Comparison of ENCODE assay signal across 8 cellular contexts in genomic region chr1:12617901-12618660, GRCh38. TPM values are rescaled to one million over a fixed set of nuclear protein-coding genes. Genes with fewer than 3 reads are reported as not detected.
DNase-seq lines count a peak whose midpoint lies in the region; ATAC-seq and TF ChIP-seq lines count a peak whose summit lies in the region.

Gene DHRS3 (minus strand): TSS chr1:12618210. CDS start chr1:12617348, 862 bp downstream.

- CTCF ChIA-PET in HCT116 (lab: Charles Lee), result interaction anchor here (0.9 to 5.2 kb wide), 10 partner anchors 16 to 494 kb away, joined by 3 to 42 read pairs (median 7); no protein-coding TSS in a partner anchor

- peak; percentile 64 for ATAC-seq in HCT116

- BruUV-seq in HCT116 (replicated peaks; lab: Mats Ljungman, UMichigan), result no TSS peak

- peaks cover 11% of the 10 kb centered on the region for H3K27me3 Mint-ChIP-seq in endothelial cell (ENCODE audit: unreplicated experiment)

- no peaks in the 10 kb centered on the region for H3K9me3 Mint-ChIP-seq in endothelial cell (ENCODE audit: unreplicated experiment)

- peak within 1 kb of the TSS in 9 of 11 experiments; percentile 44 to 73 (median 63); a peak in 19 of 22 replicates for H3K27ac ChIP-seq in BLaER1 treated with 17β-estradiol and CSF1 and Interleukin-3, amounts not matched to agents 10 nM and 100 nM
- H3K27ac ChIP-seq in HCT116 (ENCODE audit: low read depth, low read length) (peak within 1 kb of the TSS; percentile 97), mesodermal cell (ENCODE audit: low read depth, low read length, severe bottlenecking) (peak within 1 kb of the TSS; percentile 90)

- H3K9me2 ChIP-seq in HCT116 (ENCODE audit: insufficient read depth), result no peaks in the 10 kb centered on the region

- no peaks in the 10 kb centered on the region for H3K36me3 ChIP-seq in BLaER1 treated with 17β-estradiol and CSF1 and Interleukin-3, amounts not matched to agents 10 nM and 100 nM
- H3K36me3 ChIP-seq in HCT116 (ENCODE audit: control insufficient read depth in 1 of 2, insufficient read depth in 2 of 2, low read length in 2 of 2) (no peaks in the 10 kb centered on the region), mesodermal cell (ENCODE audit: control insufficient read depth, insufficient read depth, low read length) (no peaks in the 10 kb centered on the region)

- peak; percentile 61 for DNase-seq in HCT116 (ENCODE audit: low read depth, low spot score)
- DNase-seq in NCI-H82 (lab: John Stamatoyannopoulos, UW), result peak; percentile 83
- peak; percentile 68 for DNase-seq in activated T-cell treated with anti-CD3 and anti-CD28 coated beads for 24 hours (ENCODE audit: low read depth)
- peak; percentile 74 for DNase-seq in endothelial cell (ENCODE audit: low spot score)
- peak; percentile 65 to 68 for DNase-seq in stimulated activated CD8-positive, alpha-beta memory T cell treated with anti-CD3 and anti-CD28 coated beads, Interleukin-2, amount 100 ng/mL, for 48 hours (ENCODE audit: low read depth in 2 of 2)
- no peak for DNase-seq in SK-N-DZ (ENCODE audit: low spot score)

- H3K4me1 Mint-ChIP-seq in endothelial cell (ENCODE audit: unreplicated experiment), result peaks cover 29% of the 10 kb centered on the region

- TF ChIP-seq CTCF in HCT116 (IDR thresholded peaks at IDR 0.05 in 2 of 3, conservative IDR thresholded peaks at IDR 0.05 in 1 of 3; ENCODE audit: borderline replicate concordance in 1 of 3, insufficient read depth in 1 of 3, low read depth in 2 of 3, low read length in 2 of 3) (no peak), endothelial cell (IDR thresholded peaks at IDR 0.05; ENCODE audit: unreplicated experiment) (no peak)

- no peaks in the 10 kb centered on the region for H3K36me3 Mint-ChIP-seq in endothelial cell (ENCODE audit: low read depth, unreplicated experiment)

- intact Hi-C loops in HCT116 (cut with micrococcal nuclease), result loop anchor here (2.0 kb wide), 2 partner anchors 79 to 139 kb away; no protein-coding TSS in a partner anchor

- peak within 1 kb of the TSS; percentile 95 to 99 (median 98) for H3K4me2 ChIP-seq in BLaER1 treated with 17β-estradiol and CSF1 and Interleukin-3, amounts not matched to agents 10 nM and 100 nM
- peak within 1 kb of the TSS; percentile 92 for H3K4me2 ChIP-seq in HCT116 (ENCODE audit: low read length)

- H3K79me2 ChIP-seq in HCT116 (ENCODE audit: insufficient read depth, low read length), result peaks cover 44% of the 10 kb centered on the region

- 0% methylated on average over 38 to 48 of the region's 69 CpGs for WGBS in mesodermal cell (ENCODE audit: insufficient coverage in 2 of 2), 2 experiments

- no peaks in the 10 kb centered on the region for H3K9me3 ChIP-seq in BLaER1 treated with 17β-estradiol and CSF1 and Interleukin-3, amounts not matched to agents 10 nM and 100 nM (replicated peaks in 1 of 11)
- no peaks in the 10 kb centered on the region for H3K9me3 ChIP-seq in HCT116 (ENCODE audit: control insufficient read depth in 1 of 2, insufficient read depth in 1 of 2, low read depth in 1 of 2, low read length in 2 of 2)
- no peaks in the 10 kb centered on the region for H3K9me3 ChIP-seq in mesodermal cell (ENCODE audit: control insufficient read depth, low read length)

- POLR2A ChIA-PET in HCT116 (lab: Charles Lee), result interaction anchor here (0.6 to 3.1 kb wide), 13 partner anchors 8 to 194 kb away, joined by 3 to 12 read pairs (median 3); no protein-coding TSS in a partner anchor

- peak within 1 kb of the TSS; percentile 72 for H3K27ac Mint-ChIP-seq in endothelial cell (ENCODE audit: unreplicated experiment)

- peaks cover 25 to 57% (median 49%) of the 10 kb centered on the region in 11 experiments for H3K27me3 ChIP-seq in BLaER1 treated with 17β-estradiol and CSF1 and Interleukin-3, amounts not matched to agents 10 nM and 100 nM
- no peaks in the 10 kb centered on the region for H3K27me3 ChIP-seq in HCT116 (ENCODE audit: insufficient read depth, low read length)

- no peak for TF ChIP-seq RAD21 in HCT116 (IDR thresholded peaks at IDR 0.05; ENCODE audit: low read depth)

- peak within 1 kb of the TSS; percentile 63 to 77 (median 68) for H3K4me3 ChIP-seq in BLaER1 treated with 17β-estradiol and CSF1 and Interleukin-3, amounts not matched to agents 10 nM and 100 nM
- peak within 1 kb of the TSS; percentile 71 to 75 for H3K4me3 ChIP-seq in HCT116 (replicated peaks in 1 of 2; ENCODE audit: low read depth in 1 of 2, low read length in 2 of 2)
- H3K4me3 ChIP-seq in mesodermal cell (ENCODE audit: extremely low read depth, insufficient read depth, low read length, poor library complexity, severe bottlenecking), result peak within 1 kb of the TSS; percentile 59

- H3K4me3 Mint-ChIP-seq in endothelial cell (ENCODE audit: unreplicated experiment), result peak within 1 kb of the TSS; percentile 93

- no peak within 1 kb of the TSS for H2AFZ ChIP-seq in HCT116 (ENCODE audit: low read depth, low read length, poor library complexity, severe bottlenecking)

- H3K9ac ChIP-seq in BLaER1 treated with 17β-estradiol and CSF1 and Interleukin-3, amounts not matched to agents 10 nM and 100 nM, result peak within 1 kb of the TSS; percentile 43 to 78 (median 73)
- peak within 1 kb of the TSS; percentile 83 for H3K9ac ChIP-seq in HCT116 (ENCODE audit: low read length)

- peak; percentile 59 for TF ChIP-seq POLR2A in HCT116 (IDR thresholded peaks at IDR 0.05; ENCODE audit: borderline replicate concordance, extremely low read depth, insufficient read depth, insufficient read length)

- peaks cover 74 to 87% (median 79%) of the 10 kb centered on the region in 10 experiments for H3K4me1 ChIP-seq in BLaER1 treated with 17β-estradiol and CSF1 and Interleukin-3, amounts not matched to agents 10 nM and 100 nM
- peaks cover 35 to 60% of the 10 kb centered on the region in 2 experiments for H3K4me1 ChIP-seq in HCT116 (ENCODE audit: control insufficient read depth in 1 of 2, insufficient read depth in 2 of 2, low read length in 2 of 2)
- peaks cover 33% of the 10 kb centered on the region for H3K4me1 ChIP-seq in mesodermal cell (ENCODE audit: control insufficient read depth, insufficient read depth, low read length, poor library complexity, severe bottlenecking)

- RAD21 ChIA-PET in HCT116 (lab: Charles Lee; ENCODE audit: low non-redundant PET in 1 of 2, low total read pairs in 2 of 2, uncharacterized antibody in 2 of 2, unreplicated experiment in 2 of 2), result interaction anchor here (0.6 to 2.6 kb wide), 5 partner anchors 16 to 140 kb away, joined by 3 to 12 read pairs (median 4); no protein-coding TSS in a partner anchor

- peaks cover 0 to 8% (median 0%) of the 10 kb centered on the region in 11 experiments; a peak in 3 of 22 replicates for H4K20me1 ChIP-seq in BLaER1 treated with 17β-estradiol and CSF1 and Interleukin-3, amounts not matched to agents 10 nM and 100 nM
- H4K20me1 ChIP-seq in HCT116 (ENCODE audit: insufficient read depth), result no peaks in the 10 kb centered on the region

TF ChIP-seq in HCT116, 20 proteins besides CTCF, POLR2A, EP300 and RAD21 (continues in another document):
- no peak for TF ChIP-seq JUND (IDR thresholded peaks at IDR 0.05)
- TF ChIP-seq EZH2 (IDR thresholded peaks at IDR 0.05), result no peak
- no peak; the same call in 1 of the 2 replicates for TF ChIP-seq ZFX (IDR thresholded peaks at IDR 0.05)
- TF ChIP-seq EGR1 (IDR thresholded peaks at IDR 0.05; ENCODE audit: low read depth), result no peak
- TF ChIP-seq TCF7L2 (IDR thresholded peaks at IDR 0.05; ENCODE audit: borderline replicate concordance, extremely low read depth, insufficient read depth, insufficient read length), result peak; percentile 72
- no peak for TF ChIP-seq REST (IDR thresholded peaks at IDR 0.05; ENCODE audit: low read depth)
- no peak for TF ChIP-seq CBX3 (IDR thresholded peaks at IDR 0.05; ENCODE audit: low read depth)
- TF ChIP-seq SRF (IDR thresholded peaks at IDR 0.05; ENCODE audit: low read depth), result no peak
- TF ChIP-seq POLR2AphosphoS5 (IDR thresholded peaks at IDR 0.05; ENCODE audit: low read depth, low read length), result peak; percentile 64; the same call in 1 of the 2 replicates
- TF ChIP-seq ATF3 (IDR thresholded peaks at IDR 0.05), result no peak

RNA-seq across cellular contexts. Expression of gene DHRS3, which starts in this region (rescaled TPM):
- total RNA-seq in HCT116 (2021; ENCODE audit: unreplicated experiment) (87.0 TPM), endothelial cell (ENCODE audit: unreplicated experiment) (5.7 TPM)
- 91.6 and 92.2 TPM in 2 replicates for polyA plus RNA-seq in HCT116 (2012)
- polyA plus RNA-seq in mesodermal cell (2013, experiment 1 of 2), result 4.3 TPM
- 4.7 TPM for polyA plus RNA-seq in mesodermal cell (2013, experiment 2 of 2)
- polyA plus RNA-seq in SK-N-DZ (2014; cell fraction: cytosol; rRNA removed), result not detected in 2 replicates
- polyA plus RNA-seq in SK-N-DZ (2014; cell fraction: nucleus; rRNA removed), result not detected in 2 replicates

Comparison
In these comparisons a context has a peak if more than half of its experiments do, and no peak if none do; other contexts are left out.
1. RNA of gene DHRS3 (total RNA-seq): 87.0 TPM in HCT116 (single experiment); 5.7 TPM in endothelial cell (single experiment); every median in the first group is over 10 times any median in the second.
2. Peak in every context shown above with its lines, with median percentiles within 50 percentile points of each other: H3K27ac ChIP-seq and H3K4me3 ChIP-seq.